Comparison of ENCODE assay signal across 18 cellular contexts in genomic region chr6:48747040-48747439, GRCh38.
DNase-seq lines count a peak whose midpoint lies in the region; ATAC-seq and TF ChIP-seq lines count a peak whose summit lies in the region.
"Had no signal": no experiment of that assay in that cellular context is flagged by ENCODE, and none has a peak within 500 bp of the region (broad histone marks: within the 10 kb centered on the region; RNA-seq: fewer than 3 reads in every experiment).

No MANE protein-coding gene starts in this region.

- peaks cover 20% of the 10 kb centered on the region for H3K4me1 ChIP-seq in adipocyte (ENCODE audit: control insufficient read depth, insufficient read depth, low read length)
- H3K4me1 ChIP-seq: gastroesophageal sphincter had no signal

- DNase-seq in EL: peak; percentile 35
- peak; percentile 7 for DNase-seq in NB4 (ENCODE audit: low read depth)
- DNase-seq in adipocyte (ENCODE audit: low read depth): peak; percentile 87
- DNase-seq in fibroblast of the aortic adventitia (ENCODE audit: low read depth): peak; percentile 11
- DNase-seq in activated T-cell treated with anti-CD3 and anti-CD28 coated beads, Interleukin-2, amount 50 U/mL, for 48 hours: no peak
- no peak for DNase-seq in NCI-H82 (lab: John Stamatoyannopoulos, UW)
- DNase-seq: activated CD8-positive, alpha-beta memory T cell treated with anti-CD3 and anti-CD28 coated beads for 24 hours; kidney glomerular epithelial cell; naive B cell; NCI-H187; NK-92 treated with Interleukin-12 subunit alpha and Interleukin-12 subunit beta, amount 100 ng/mL, for 24 hours; stimulated activated naive B cell treated with anti-CD40 and anti-IgM and Interleukin-4, amounts not matched to agents 10 μg/mL and 1 μg/mL and 100 μg/mL, for 72 hours had no signal

- no peak for ATAC-seq in GM18909 (IDR thresholded peaks at IDR 0.05; ENCODE audit: poor library complexity, unreplicated experiment)
- no peak for ATAC-seq in HG03469 (IDR thresholded peaks at IDR 0.05; ENCODE audit: unreplicated experiment)
- ATAC-seq: activated naive CD4-positive, alpha-beta T cell treated with anti-CD3 and anti-CD28 coated beads, Interleukin-2, amount 50 U/mL, for 72 hours; gastroesophageal sphincter; GM23338; stimulated activated naive B cell treated with anti-CD40 and anti-IgM and Interleukin-4, amounts not matched to agents 10 μg/mL and 1 μg/mL and 100 μg/mL, for 72 hours had no signal

- no peaks in the 10 kb centered on the region for H3K9me3 ChIP-seq in adipocyte (ENCODE audit: control insufficient read depth, low read length)
- H3K9me3 ChIP-seq: gastroesophageal sphincter, thoracic aorta had no signal

- H3K36me3 ChIP-seq in adipocyte (ENCODE audit: control insufficient read depth, insufficient read depth, low read length, severe bottlenecking): no peaks in the 10 kb centered on the region
- H3K36me3 ChIP-seq: gastroesophageal sphincter, thoracic aorta had no signal

- H3K4me3 ChIP-seq in NB4 (ENCODE audit: low read depth, low read length): no peak overlapping the region
- peak overlapping the region; percentile 40 for H3K4me3 ChIP-seq in adipocyte (ENCODE audit: low read length)
- H3K4me3 ChIP-seq in fibroblast of the aortic adventitia (ENCODE audit: low read depth, low read length): no peak overlapping the region
- H3K4me3 ChIP-seq: gastroesophageal sphincter, GM23338, thoracic aorta had no signal

- H3K9ac ChIP-seq in adipocyte (ENCODE audit: low read length): no peak overlapping the region

- TF ChIP-seq CTCF in NB4 (IDR thresholded peaks at IDR 0.05; ENCODE audit: low read depth, low read length) (no peak), fibroblast of the aortic adventitia (IDR thresholded peaks at IDR 0.05; ENCODE audit: insufficient read depth, low read length) (no peak)

- H3K27me3 ChIP-seq in adipocyte (replicated peaks; ENCODE audit: control insufficient read depth, insufficient read depth, low read length): no peaks in the 10 kb centered on the region
- H3K27me3 ChIP-seq: gastroesophageal sphincter had no signal

- TF ChIP-seq POLR2A in NB4 (IDR thresholded peaks at IDR 0.05; ENCODE audit: extremely low read depth, insufficient read length): no peak

Comparison
In these comparisons a context has a peak if more than half of its experiments do, and no peak if none do; other contexts are left out.
1. DNase-seq: peak in EL (single experiment), NB4 (single experiment), adipocyte (single experiment) and fibroblast of the aortic adventitia (single experiment); none in activated T-cell treated with anti-CD3 and anti-CD28 coated beads, Interleukin-2, amount 50 U/mL, for 48 hours (0 of 2) and NCI-H82 (single experiment).